In the genomic region with DNA sequence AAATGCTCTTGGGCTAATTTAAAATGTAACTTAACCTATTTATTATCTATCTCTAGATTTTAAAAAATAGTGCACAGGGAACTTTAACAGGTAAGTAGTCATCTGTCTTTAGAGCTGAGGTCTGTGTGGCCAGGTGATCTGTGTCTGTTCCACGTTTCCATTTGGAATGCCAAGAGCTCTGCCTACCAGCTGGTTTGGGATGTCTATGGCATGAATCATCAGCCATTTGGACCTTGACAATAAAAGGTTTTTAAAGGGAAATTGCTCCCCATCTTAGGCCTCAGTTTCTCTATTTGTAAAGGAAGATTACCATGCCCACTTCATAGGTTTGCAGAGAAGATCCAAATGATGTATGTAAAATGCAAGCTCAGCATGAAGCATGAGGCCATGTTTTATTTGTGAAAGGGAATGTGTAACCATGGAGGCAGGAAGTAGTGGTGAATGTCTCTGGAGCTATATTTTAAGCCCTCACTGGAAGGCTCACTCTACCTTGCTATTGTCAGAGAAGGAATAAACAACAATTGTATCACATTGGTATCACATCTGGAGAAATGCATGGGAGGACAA, we compare ENCODE assay signal across 20 cellular contexts.
DNase-seq lines count a peak whose midpoint lies in the region; ATAC-seq, FAIRE-seq and TF ChIP-seq lines count a peak whose summit lies in the region.
"Had no signal": no experiment of that assay in that cellular context is flagged by ENCODE, and none has a peak within 500 bp of the region (broad histone marks: within the 10 kb centered on the region; RNA-seq: fewer than 3 reads in every experiment).

No MANE protein-coding gene starts in this region.

- H2BK20ac ChIP-seq in H1 (ENCODE audit: low read length), result no peak overlapping the region

- no peak overlapping the region for H2BK120ac ChIP-seq in H1 (replicated peaks; ENCODE audit: low read depth, low read length)

- H2BK5ac ChIP-seq in H1 (ENCODE audit: low read depth, low read length), result peak overlapping the region; percentile 5; the same call in 1 of the 2 replicates

- TF ChIP-seq CTCF in H1 (IDR thresholded peaks at IDR 0.05; ENCODE audit: control extremely low read depth in 1 of 3, insufficient read depth in 1 of 3, low read depth in 1 of 3, low read length in 3 of 3) (no peak), lower lobe of right lung (IDR thresholded peaks at IDR 0.05) (no peak), mammary epithelial cell (conservative IDR thresholded peaks at IDR 0.05 in 1 of 2, IDR thresholded peaks at IDR 0.05 in 1 of 2; ENCODE audit: extremely low read depth in 1 of 2, insufficient read depth in 1 of 2, low read depth in 1 of 2, low read length in 2 of 2) (no peak)

- intact Hi-C loops in lower lobe of right lung (cut with DNase I) (no loop called here), mammary epithelial cell (cut with micrococcal nuclease) (no loop called here)

- no peak overlapping the region for H4K8ac ChIP-seq in H1 (ENCODE audit: extremely low read depth, insufficient read depth, low read length)

- no peaks in the 10 kb centered on the region for H4K20me1 ChIP-seq in H1 (replicated peaks in 1 of 2; ENCODE audit: control insufficient read depth in 1 of 2, insufficient read depth in 2 of 2, low read length in 2 of 2)
- no peaks in the 10 kb centered on the region for H4K20me1 ChIP-seq in mammary epithelial cell (ENCODE audit: insufficient read depth, low read length)
- H4K20me1 ChIP-seq: BLaER1 treated with 17β-estradiol and CSF1 and Interleukin-3, amounts not matched to agents 10 nM and 100 nM had no signal

- no peak for TF ChIP-seq RAD21 in H1 (IDR thresholded peaks at IDR 0.05 in 1 of 2, conservative IDR thresholded peaks at IDR 0.05 in 1 of 2; ENCODE audit: low read depth in 2 of 2, low read length in 2 of 2)

- H4K5ac ChIP-seq in H1 (ENCODE audit: insufficient read length, low read depth, low read length), result peak overlapping the region; percentile 13

- CTCF ChIA-PET in H1 (lab: Charles Lee; ENCODE audit: partially characterized antibody) (interaction anchor here (0.7 kb wide), 1 partner anchor 11 kb away, joined by 3 read pairs; no protein-coding TSS in a partner anchor), mammary epithelial cell (lab: Charles Lee; ENCODE audit: low non-redundant PET) (no interaction called here)

- no peaks in the 10 kb centered on the region for H3K27me3 ChIP-seq in H1 (replicated peaks in 1 of 4; ENCODE audit: control insufficient read depth in 3 of 4, extremely low read depth in 1 of 4, insufficient read depth in 3 of 4, low read length in 3 of 4)
- H3K27me3 ChIP-seq in lower lobe of right lung (ENCODE audit: low read depth), result no peaks in the 10 kb centered on the region
- no peaks in the 10 kb centered on the region for H3K27me3 ChIP-seq in mammary epithelial cell (ENCODE audit: insufficient read depth, low read length)
- H3K27me3 ChIP-seq: BLaER1 treated with 17β-estradiol and CSF1 and Interleukin-3, amounts not matched to agents 10 nM and 100 nM had no signal

- POLR2A ChIA-PET in H1 (lab: Charles Lee; ENCODE audit: partially characterized antibody), result no interaction called here

- FAIRE-seq in H1 (lab: Jason Lieb, UNC) (no peak), urothelium cell line (lab: Jason Lieb, UNC) (no peak)
- FAIRE-seq: HTR-8/SVneo had no signal

- H3K23me2 ChIP-seq in H1 (ENCODE audit: low read depth, low read length), result no peaks in the 10 kb centered on the region

- no peaks in the 10 kb centered on the region for H3K79me1 ChIP-seq in H1 (ENCODE audit: low read depth, low read length)

- TF ChIP-seq POLR2A in H1 (IDR thresholded peaks at IDR 0.05; ENCODE audit: control extremely low read depth in 1 of 2, low read depth in 2 of 2, low read length in 2 of 2), result no peak

- no peak overlapping the region for H2BK15ac ChIP-seq in H1 (ENCODE audit: low read length)

- ATAC-seq in lower lobe of right lung, result no peak
- ATAC-seq: T-cell had no signal

- H3K9ac ChIP-seq in H1 (replicated peaks in 1 of 4; ENCODE audit: extremely low read depth in 1 of 4, low read depth in 3 of 4, low read length in 3 of 4) (no peak overlapping the region), mammary epithelial cell (ENCODE audit: insufficient read depth, low read length) (no peak overlapping the region)
- H3K9ac ChIP-seq: BLaER1 treated with 17β-estradiol and CSF1 and Interleukin-3, amounts not matched to agents 10 nM and 100 nM; SK-N-SH had no signal

- TF ChIP-seq EP300 in H1 (IDR thresholded peaks at IDR 0.05; ENCODE audit: borderline replicate concordance in 1 of 2, low read depth in 2 of 2, low read length in 2 of 2), result no peak

- H3K9me3 ChIP-seq in H1 (ENCODE audit: insufficient read depth in 2 of 2, low read depth in 1 of 2, low read length in 1 of 2) (no peaks in the 10 kb centered on the region), lower lobe of right lung (no peaks in the 10 kb centered on the region), mammary epithelial cell (replicated peaks; ENCODE audit: insufficient read depth, low read length) (peaks cover 3% of the 10 kb centered on the region)
- H3K9me3 ChIP-seq: BLaER1 treated with 17β-estradiol and CSF1 and Interleukin-3, amounts not matched to agents 10 nM and 100 nM; HAP-1 had no signal

- no peak overlapping the region for H3K4me3 ChIP-seq in H1 (ENCODE audit: extremely low read depth in 1 of 4, insufficient read depth in 2 of 4, low read depth in 3 of 4, low read length in 4 of 4)
- H3K4me3 ChIP-seq in lower lobe of right lung, result no peak overlapping the region
- H3K4me3 ChIP-seq in mammary epithelial cell (replicated peaks in 1 of 3; ENCODE audit: insufficient read depth in 1 of 3, low read depth in 2 of 3, low read length in 3 of 3), result no peak overlapping the region
- H3K4me3 ChIP-seq: BLaER1 treated with 17β-estradiol and CSF1 and Interleukin-3, amounts not matched to agents 10 nM and 100 nM; HAP-1 had no signal

- H3K27ac ChIP-seq in H1 (ENCODE audit: low read depth, low read length), result no peak overlapping the region
- H3K27ac ChIP-seq in lower lobe of right lung, result no peak overlapping the region
- no peak overlapping the region for H3K27ac ChIP-seq in mammary epithelial cell (ENCODE audit: insufficient read depth, low read depth, low read length)
- H3K27ac ChIP-seq: 22Rv1; BLaER1 treated with 17β-estradiol and CSF1 and Interleukin-3, amounts not matched to agents 10 nM and 100 nM; HL-60 had no signal

- H3K79me2 ChIP-seq in H1 (ENCODE audit: control insufficient read depth in 1 of 2, insufficient read depth in 2 of 2, low read length in 2 of 2), result no peaks in the 10 kb centered on the region
- no peaks in the 10 kb centered on the region for H3K79me2 ChIP-seq in mammary epithelial cell (ENCODE audit: insufficient read depth, low read length)

- BruUV-seq in mammary epithelial cell (replicated peaks; lab: Mats Ljungman, UMichigan), result no TSS peak

- H4K91ac ChIP-seq in H1 (replicated peaks; ENCODE audit: insufficient read length, low read length), result no peak overlapping the region

- no peak overlapping the region for H3K18ac ChIP-seq in H1 (ENCODE audit: extremely low read depth, low read length)

- H2AFZ ChIP-seq in H1 (ENCODE audit: low read length) (no peak overlapping the region), mammary epithelial cell (ENCODE audit: low read depth, low read length) (no peak overlapping the region)

- in situ Hi-C loops in mammary epithelial cell (cut with MboI; ENCODE audit: low sequenced_read_pairs in 2 of 2), result no loop called here

- H3K56ac ChIP-seq in H1 (replicated peaks; ENCODE audit: insufficient read length, low read depth, low read length), result no peak overlapping the region

- H3K4ac ChIP-seq in H1 (replicated peaks; ENCODE audit: insufficient read length, low read depth, low read length), result no peak overlapping the region

- H2AK5ac ChIP-seq in H1 (ENCODE audit: low read depth, low read length), result no peak overlapping the region

- dilution Hi-C loops in mammary epithelial cell (cut with HindIII; ENCODE audit: low sequenced_read_pairs), result no loop called here

- no peak overlapping the region for H3K23ac ChIP-seq in H1 (ENCODE audit: insufficient read length)

- DNase-seq in DMS53 (lab: John Stamatoyannopoulos, UW) (peak; percentile 28), DMS53 treated with DMSO at 0.1 percent for 48 hours (lab: John Stamatoyannopoulos, UW; ENCODE audit: unreplicated experiment) (no peak), NCI-H2029 (lab: John Stamatoyannopoulos, UW) (peak; percentile 29), H1 (ENCODE audit: low read depth in 1 of 2, low spot score in 2 of 2) (no peak), urothelium cell line (ENCODE audit: low spot score) (peak; percentile 54), lower lobe of right lung (no peak), ecto neural progenitor cell (ENCODE audit: low spot score) (no peak), mammary epithelial cell (no peak)
- DNase-seq: CD8-positive, alpha-beta memory T cell; KG1; NCI-H1417 treated with DMSO at 0.1 percent for 48 hours; NCI-H524; SHP77; SK-N-SH; T-cell had no signal

- H3K14ac ChIP-seq in H1 (ENCODE audit: insufficient read length), result no peak overlapping the region

- H3K4me2 ChIP-seq in H1 (ENCODE audit: insufficient read depth in 1 of 2, low read depth in 2 of 2, low read length in 2 of 2), result no peak overlapping the region
- H3K4me2 ChIP-seq in mammary epithelial cell (ENCODE audit: insufficient read depth, low read depth, low read length), result no peak overlapping the region
- H3K4me2 ChIP-seq: BLaER1 treated with 17β-estradiol and CSF1 and Interleukin-3, amounts not matched to agents 10 nM and 100 nM; SK-N-SH had no signal

- H3K36me3 ChIP-seq in H1 (ENCODE audit: control insufficient read depth in 2 of 4, insufficient read depth in 4 of 4, low read length in 3 of 4) (no peaks in the 10 kb centered on the region; a peak in 1 of 8 replicates), lower lobe of right lung (no peaks in the 10 kb centered on the region), mammary epithelial cell (ENCODE audit: insufficient read depth, low read length) (no peaks in the 10 kb centered on the region)
- H3K36me3 ChIP-seq: BLaER1 treated with 17β-estradiol and CSF1 and Interleukin-3, amounts not matched to agents 10 nM and 100 nM; HAP-1 had no signal

- H3K4me1 ChIP-seq in H1 (replicated peaks in 1 of 4; ENCODE audit: control insufficient read depth in 3 of 4, insufficient read depth in 4 of 4, low read length in 3 of 4), result peaks cover 0 to 8% (median 4%) of the 10 kb centered on the region in 4 experiments; a peak in 3 of 7 replicates
- no peaks in the 10 kb centered on the region for H3K4me1 ChIP-seq in lower lobe of right lung
- H3K4me1 ChIP-seq in mammary epithelial cell (ENCODE audit: insufficient read depth, low read length), result no peaks in the 10 kb centered on the region
- H3K4me1 ChIP-seq: HAP-1 had no signal

- WGBS in H1 (ENCODE audit: extremely low coverage in 1 of 2, insufficient coverage in 1 of 2, insufficient read length in 1 of 2, insufficient replicate concordance in 2 of 2, low coverage in 1 of 2, low lambda C conversion rate in 2 of 2, missing lambda C conversion rate in 1 of 2), 2 experiments, result 0% methylated on average over 1 of the region's 1 CpG; no CpG with 5 or more reads in 1 of the 2 experiments
- 0% methylated on average over 1 of the region's 1 CpG for WGBS in mammary epithelial cell (ENCODE audit: low coverage, missing lambda C conversion rate)

- H2BK12ac ChIP-seq in H1 (ENCODE audit: low read depth, low read length), result no peak overlapping the region; the same call in 1 of the 2 replicates

TF ChIP-seq in H1, 55 proteins besides CTCF, POLR2A, EP300 and RAD21 (continues in another document):
- TF ChIP-seq ASH2L (IDR thresholded peaks at IDR 0.05; ENCODE audit: low read length), result no peak
- TF ChIP-seq TBP (IDR thresholded peaks at IDR 0.05; ENCODE audit: low read depth, low read length), result no peak

Comparison
In these comparisons a context has a peak if more than half of its experiments do, and no peak if none do; other contexts are left out.
1. DNase-seq: peak in DMS53 (single experiment), NCI-H2029 (single experiment) and urothelium cell line (single experiment); none in DMS53 treated with DMSO at 0.1 percent for 48 hours (single experiment), H1 (0 of 2), lower lobe of right lung (single experiment), ecto neural progenitor cell (single experiment) and mammary epithelial cell (single experiment).